In genomic region chr9:4011062-4011461, GRCh38 we compare ENCODE assay signal across 13 cellular contexts.
"Had no signal": no experiment of that assay in that cellular context is flagged by ENCODE, and none has a peak within 500 bp of the region (broad histone marks: within the 10 kb centered on the region; RNA-seq: fewer than 3 reads in every experiment).

No MANE protein-coding gene starts in this region.

- H3K36me3 Mint-ChIP-seq: memory B cell; stimulated activated memory B cell treated with anti-CD40 and anti-IgM and Interleukin-4, amounts not matched to agents 10 μg/mL and 1 μg/mL and 100 μg/mL, for 72 hours had no signal

- DNase-seq: activated CD8-positive, alpha-beta memory T cell treated with anti-CD3 and anti-CD28 coated beads, Interleukin-2, amount 50 U/mL, for 4 hours; activated CD8-positive, alpha-beta T cell treated with anti-CD3 and anti-CD28 coated beads for 36 hours; foreskin keratinocyte; head of caudate nucleus; psoas muscle; right lobe of liver; spleen; stimulated activated CD4-positive, alpha-beta T cell treated with anti-CD3 and anti-CD28 coated beads, Interleukin-1b, Interleukin-23, amount 100 ng/mL, for 48 hours; tibial artery had no signal

- H3K27ac Mint-ChIP-seq: activated CD8-positive, alpha-beta T cell treated with anti-CD3 and anti-CD28 coated beads for 36 hours; memory B cell; nephron; stimulated activated memory B cell treated with anti-CD40 and anti-IgM and Interleukin-4, amounts not matched to agents 10 μg/mL and 1 μg/mL and 100 μg/mL, for 72 hours had no signal

- H3K9me3 Mint-ChIP-seq: activated CD8-positive, alpha-beta T cell treated with anti-CD3 and anti-CD28 coated beads for 36 hours; memory B cell; nephron; stimulated activated memory B cell treated with anti-CD40 and anti-IgM and Interleukin-4, amounts not matched to agents 10 μg/mL and 1 μg/mL and 100 μg/mL, for 72 hours had no signal

- ATAC-seq: activated CD8-positive, alpha-beta T cell treated with anti-CD3 and anti-CD28 coated beads for 36 hours; foreskin keratinocyte; left lobe of liver; psoas muscle; right lobe of liver; stimulated activated memory B cell treated with anti-CD40 and anti-IgM and Interleukin-4, amounts not matched to agents 10 μg/mL and 1 μg/mL and 100 μg/mL, for 72 hours had no signal
